Comparison of ENCODE assay signal across 8 cellular contexts in genomic region chr19:45038931-45039893, GRCh38. TPM values are rescaled to one million over a fixed set of nuclear protein-coding genes. Genes with fewer than 3 reads are reported as not detected.
DNase-seq lines count a peak whose midpoint lies in the region; ATAC-seq, FAIRE-seq and TF ChIP-seq lines count a peak whose summit lies in the region.

TSS of gene CLASRP (plus strand) at chr19:45039045. CDS start at chr19:45040213, 1,168 bp downstream.

- POLR2A ChIA-PET in A549 (lab: Yijun Ruan, JAX) (interaction anchor here (0.6 to 2.3 kb wide), 27 partner anchors 10 to 544 kb away, joined by 3 to 27 read pairs (median 4); partner anchors contain the start of genes APOE, CLPTM1, GEMIN7 and PPP1R37), activated B cell treated with CpG ODN at 0.5 μM for 24 hours (lab: Charles Lee) (interaction anchor here (0.6 to 5.0 kb wide), 24 partner anchors 8 to 149 kb away, joined by 3 to 66 read pairs (median 5); partner anchors contain the start of genes CLPTM1, GEMIN7, RELB and TRAPPC6A)

- peak; percentile 76 for FAIRE-seq in A549 (lab: Jason Lieb, UNC)

- TF ChIP-seq CTCF in A549 (IDR thresholded peaks at IDR 0.05): no peak
- TF ChIP-seq CTCF in activated B cell treated with CpG ODN at 0.5 μM for 24 hours (IDR thresholded peaks at IDR 0.05): no peak
- no peak for TF ChIP-seq CTCF in cardiac fibroblast (IDR thresholded peaks at IDR 0.05; ENCODE audit: low read depth, low read length)

- H3K4me3 Mint-ChIP-seq in activated B cell treated with CpG ODN at 0.5 μM for 24 hours: peak within 1 kb of the TSS; percentile 98

- ATAC-seq in A549: peak; percentile 99
- peak; percentile 80 for ATAC-seq in GM18867 (IDR thresholded peaks at IDR 0.05; ENCODE audit: unreplicated experiment)
- ATAC-seq in HG03103 (IDR thresholded peaks at IDR 0.05; ENCODE audit: low read depth, unreplicated experiment): peak; percentile 76
- ATAC-seq in activated B cell treated with CpG ODN at 0.5 μM for 24 hours (ENCODE audit: low read depth): peak; percentile 89

- peaks cover 38% of the 10 kb centered on the region for H3K4me1 Mint-ChIP-seq in activated B cell treated with CpG ODN at 0.5 μM for 24 hours

- 2% methylated on average over 59 of the region's 62 CpGs for WGBS in A549 (ENCODE audit: missing lambda C conversion rate)

- H3K9me3 Mint-ChIP-seq in activated B cell treated with CpG ODN at 0.5 μM for 24 hours: no peaks in the 10 kb centered on the region

- TF ChIP-seq RAD21 in A549 (conservative IDR thresholded peaks at IDR 0.05 in 1 of 2, IDR thresholded peaks at IDR 0.05 in 1 of 2): no peak

- TF ChIP-seq EP300 in A549 (IDR thresholded peaks at IDR 0.05): no peak

- CTCF ChIA-PET in A549 (lab: Yijun Ruan, JAX): interaction anchor here (0.6 to 10.8 kb wide), 20 partner anchors 10 to 468 kb away, joined by 3 to 152 read pairs (median 3); no protein-coding TSS in a partner anchor
- CTCF ChIA-PET in activated B cell treated with CpG ODN at 0.5 μM for 24 hours (lab: Charles Lee): interaction anchor here (0.6 to 2.3 kb wide), 5 partner anchors 12 to 315 kb away, joined by 3 to 8 read pairs (median 5); no protein-coding TSS in a partner anchor

- TF ChIP-seq POLR2A in A549 (IDR thresholded peaks at IDR 0.05; ENCODE audit: low read length): peak; percentile 92

- DNase-seq in A549 (ENCODE audit: low read depth in 1 of 2, low spot score in 1 of 2) (peak; percentile 90 to 92), NCI-H2196 (lab: John Stamatoyannopoulos, UW; ENCODE audit: unreplicated experiment) (peak; percentile 95), activated B cell treated with CpG ODN at 0.5 μM for 24 hours (peak; percentile 90), cardiac fibroblast (ENCODE audit: low read depth in 2 of 2) (peak; percentile 89 to 95), iris pigment epithelial cell (ENCODE audit: low read depth) (peak; percentile 92)
- peak; percentile 74 to 85 for DNase-seq in stimulated activated CD4-positive, alpha-beta T cell treated with anti-CD3 and anti-CD28 coated beads, Interleukin-12 subunit alpha, Interleukin-12 subunit beta, amount 100 ng/mL, for 24 hours (ENCODE audit: low read depth in 2 of 2)

- H3K4me2 ChIP-seq in A549: peak within 1 kb of the TSS; percentile 85

- peaks cover 84% of the 10 kb centered on the region for H3K36me3 Mint-ChIP-seq in activated B cell treated with CpG ODN at 0.5 μM for 24 hours (ENCODE audit: low read depth)

- H3K27ac ChIP-seq in A549: peak within 1 kb of the TSS; percentile 85 to 90

- peak within 1 kb of the TSS; percentile 91 for H3K27ac Mint-ChIP-seq in activated B cell treated with CpG ODN at 0.5 μM for 24 hours

- intact Hi-C loops in activated B cell treated with CpG ODN at 0.5 μM for 24 hours (cut with micrococcal nuclease): loop anchor here (1.0 to 5.0 kb wide), 8 partner anchors 8 to 148 kb away; partner anchors contain the start of genes BLOC1S3, PPP1R37, TOMM40 and TRAPPC6A

- no peaks in the 10 kb centered on the region for H3K27me3 Mint-ChIP-seq in activated B cell treated with CpG ODN at 0.5 μM for 24 hours

- H3K9me3 ChIP-seq in A549: no peaks in the 10 kb centered on the region

- peaks cover 11% of the 10 kb centered on the region for H3K4me1 ChIP-seq in A549

- H3K4me3 ChIP-seq in A549 (peak within 1 kb of the TSS; percentile 72), cardiac fibroblast (replicated peaks in 1 of 2; ENCODE audit: low read depth in 2 of 2, low read length in 2 of 2) (peak within 1 kb of the TSS; percentile 85 to 100)

TF ChIP-seq in A549, 52 proteins besides CTCF, POLR2A, EP300 and RAD21 (continues in another document):
- TF ChIP-seq FOSB (CRISPR knock-in tag; IDR thresholded peaks at IDR 0.05) (no peak), ZC3H11A (IDR thresholded peaks at IDR 0.05) (no peak), EHF (CRISPR knock-in tag; IDR thresholded peaks at IDR 0.05) (no peak), HEYL (CRISPR knock-in tag; IDR thresholded peaks at IDR 0.05) (no peak), JUN (IDR thresholded peaks at IDR 0.05) (peak; percentile 85 to 98), SREBF2 (IDR thresholded peaks at IDR 0.05) (no peak), BCL3 (IDR thresholded peaks at IDR 0.05) (peak; percentile 85; the same call in 2 of the 3 replicates), KDM5A (IDR thresholded peaks at IDR 0.05) (0 out of 2 replicates have a peak, but pooled peaks have one; percentile 50), FOXS1 (CRISPR knock-in tag; IDR thresholded peaks at IDR 0.05) (no peak), JUNB (IDR thresholded peaks at IDR 0.05) (no peak), PHF8 (IDR thresholded peaks at IDR 0.05; ENCODE audit: borderline replicate concordance, low read depth) (peak; percentile 98), HOXB13 (CRISPR knock-in tag; IDR thresholded peaks at IDR 0.05; ENCODE audit: low read depth) (no peak), ZNF302 (CRISPR knock-in tag; IDR thresholded peaks at IDR 0.05) (no peak), USF2 (IDR thresholded peaks at IDR 0.05) (no peak)
- TF ChIP-seq, protein P1, sequence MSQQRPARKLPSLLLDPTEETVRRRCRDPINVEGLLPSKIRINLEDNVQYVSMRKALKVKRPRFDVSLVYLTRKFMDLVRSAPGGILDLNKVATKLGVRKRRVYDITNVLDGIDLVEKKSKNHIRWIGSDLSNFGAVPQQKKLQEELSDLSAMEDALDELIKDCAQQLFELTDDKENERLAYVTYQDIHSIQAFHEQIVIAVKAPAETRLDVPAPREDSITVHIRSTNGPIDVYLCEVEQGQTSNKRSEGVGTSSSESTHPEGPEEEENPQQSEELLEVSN (IDR thresholded peaks at IDR 0.05; ENCODE audit: borderline replicate concordance, low read depth): peak; percentile 57; the same call in 1 of the 2 replicates
- TF ChIP-seq, protein P2, sequence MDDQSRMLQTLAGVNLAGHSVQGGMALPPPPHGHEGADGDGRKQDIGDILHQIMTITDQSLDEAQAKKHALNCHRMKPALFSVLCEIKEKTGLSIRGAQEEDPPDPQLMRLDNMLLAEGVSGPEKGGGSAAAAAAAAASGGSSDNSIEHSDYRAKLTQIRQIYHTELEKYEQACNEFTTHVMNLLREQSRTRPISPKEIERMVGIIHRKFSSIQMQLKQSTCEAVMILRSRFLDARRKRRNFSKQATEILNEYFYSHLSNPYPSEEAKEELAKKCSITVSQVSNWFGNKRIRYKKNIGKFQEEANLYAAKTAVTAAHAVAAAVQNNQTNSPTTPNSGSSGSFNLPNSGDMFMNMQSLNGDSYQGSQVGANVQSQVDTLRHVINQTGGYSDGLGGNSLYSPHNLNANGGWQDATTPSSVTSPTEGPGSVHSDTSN (IDR thresholded peaks at IDR 0.05): peak; percentile 74
- TF ChIP-seq, protein P3, sequence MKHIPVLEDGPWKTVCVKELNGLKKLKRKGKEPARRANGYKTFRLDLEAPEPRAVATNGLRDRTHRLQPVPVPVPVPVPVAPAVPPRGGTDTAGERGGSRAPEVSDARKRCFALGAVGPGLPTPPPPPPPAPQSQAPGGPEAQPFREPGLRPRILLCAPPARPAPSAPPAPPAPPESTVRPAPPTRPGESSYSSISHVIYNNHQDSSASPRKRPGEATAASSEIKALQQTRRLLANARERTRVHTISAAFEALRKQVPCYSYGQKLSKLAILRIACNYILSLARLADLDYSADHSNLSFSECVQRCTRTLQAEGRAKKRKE (CRISPR knock-in tag; IDR thresholded peaks at IDR 0.05; ENCODE audit: low read depth): no peak
- TF ChIP-seq, protein P4, sequence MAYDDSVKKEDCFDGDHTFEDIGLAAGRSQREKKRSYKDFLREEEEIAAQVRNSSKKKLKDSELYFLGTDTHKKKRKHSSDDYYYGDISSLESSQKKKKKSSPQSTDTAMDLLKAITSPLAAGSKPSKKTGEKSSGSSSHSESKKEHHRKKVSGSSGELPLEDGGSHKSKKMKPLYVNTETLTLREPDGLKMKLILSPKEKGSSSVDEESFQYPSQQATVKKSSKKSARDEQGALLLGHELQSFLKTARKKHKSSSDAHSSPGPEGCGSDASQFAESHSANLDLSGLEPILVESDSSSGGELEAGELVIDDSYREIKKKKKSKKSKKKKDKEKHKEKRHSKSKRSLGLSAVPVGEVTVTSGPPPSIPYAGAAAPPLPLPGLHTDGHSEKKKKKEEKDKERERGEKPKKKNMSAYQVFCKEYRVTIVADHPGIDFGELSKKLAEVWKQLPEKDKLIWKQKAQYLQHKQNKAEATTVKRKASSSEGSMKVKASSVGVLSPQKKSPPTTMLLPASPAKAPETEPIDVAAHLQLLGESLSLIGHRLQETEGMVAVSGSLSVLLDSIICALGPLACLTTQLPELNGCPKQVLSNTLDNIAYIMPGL (CRISPR knock-in tag; IDR thresholded peaks at IDR 0.05; ENCODE audit: borderline replicate concordance): no peak

RNA-seq across cellular contexts. Expression of gene CLASRP, which starts in this region (rescaled TPM):
- polyA plus RNA-seq in A549 (2011; rRNA removed) (30.7 and 39.0 TPM in 2 replicates), A549 (2017; fragmentation: RNase III; extraction: RNeasy Plus Mini Kit Qiagen cat#74134 plus additional on column Dnase treatment) (74.8 to 93.7 TPM (median 86.4 TPM) in 3 replicates)
- polyA plus RNA-seq in A549 (2012; cell fraction: cytosol; rRNA removed): 38.3 and 40.7 TPM in 2 replicates
- polyA plus RNA-seq in A549 (2012; cell fraction: nucleus; rRNA removed): 229 and 279 TPM in 2 replicates
- polyA minus RNA-seq in A549 (2011; rRNA and poly(A)+ RNA removed): 36.0 and 38.2 TPM in 2 replicates
- total RNA-seq in activated B cell treated with CpG ODN at 0.5 μM for 24 hours: 133 and 172 TPM in 2 replicates

Comparison
In these comparisons a context has a peak if more than half of its experiments do, and no peak if none do; other contexts are left out.
1. Peak in every context shown above with its lines: DNase-seq, ATAC-seq, H3K4me3 ChIP-seq and H3K27ac ChIP-seq.